23 cellular contexts compared by ENCODE assay signal in the genomic region with DNA sequence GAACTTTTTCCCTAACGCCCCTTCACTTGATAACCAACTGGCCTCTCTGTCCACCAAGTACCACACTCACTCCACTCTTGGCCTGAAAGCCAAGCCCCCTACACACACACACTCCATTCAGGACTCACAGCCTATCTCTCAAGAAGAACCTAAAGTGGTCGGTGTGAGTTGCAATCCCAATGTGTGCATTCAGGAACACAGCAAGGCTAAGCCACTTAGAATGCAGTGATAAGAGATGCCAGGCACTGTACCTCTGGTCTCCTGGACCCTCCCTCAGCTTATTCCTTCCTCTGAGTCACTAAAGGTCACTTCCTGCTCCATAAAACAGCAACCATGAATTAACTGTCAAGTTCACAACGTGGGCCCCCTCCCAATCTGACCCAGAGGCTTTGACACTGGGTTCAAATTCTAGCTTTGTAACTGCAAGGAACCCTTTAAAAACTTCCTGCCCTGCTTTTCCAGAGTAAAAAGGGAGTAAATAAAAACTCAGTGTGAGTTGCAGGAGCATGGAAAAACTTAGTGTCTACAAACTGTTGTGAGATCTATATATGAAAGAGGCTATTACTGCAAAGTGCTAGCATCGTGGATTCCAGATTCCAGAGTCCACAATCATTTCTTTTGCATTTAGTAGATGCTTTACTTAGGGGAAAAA. TPM values are rescaled to one million over a fixed set of nuclear protein-coding genes. Genes with fewer than 3 reads are reported as not detected.
DNase-seq lines count a peak whose midpoint lies in the region; ATAC-seq and TF ChIP-seq lines count a peak whose summit lies in the region.
"Had no signal": no experiment of that assay in that cellular context is flagged by ENCODE, and none has a peak within 500 bp of the region (broad histone marks: within the 10 kb centered on the region; RNA-seq: fewer than 3 reads in every experiment).

No MANE protein-coding gene starts in this region.

- H3K4me1 ChIP-seq in cardiac muscle cell (ENCODE audit: low read depth): peaks cover 5% of the 10 kb centered on the region
- no peaks in the 10 kb centered on the region for H3K4me1 ChIP-seq in PC-3 (ENCODE audit: insufficient read depth, low read length)
- peaks cover 43% of the 10 kb centered on the region for H3K4me1 ChIP-seq in Karpas-422 (ENCODE audit: low read length)
- no peaks in the 10 kb centered on the region for H3K4me1 ChIP-seq in stomach
- H3K4me1 ChIP-seq: A549, foreskin keratinocyte had no signal

- H3K4me3 ChIP-seq in cardiac muscle cell (no peak overlapping the region), PC-3 (ENCODE audit: low read length) (no peak overlapping the region), Karpas-422 (ENCODE audit: low read length) (no peak overlapping the region), stomach (no peak overlapping the region)
- H3K4me3 ChIP-seq: A549 had no signal

- TF ChIP-seq CTCF in cardiac muscle cell (IDR thresholded peaks at IDR 0.05; ENCODE audit: low read depth, low read length): no peak
- TF ChIP-seq CTCF in PC-3 (conservative IDR thresholded peaks at IDR 0.05; ENCODE audit: low read depth, low read length): no peak
- no peak for TF ChIP-seq CTCF in stomach (IDR thresholded peaks at IDR 0.05)

- H3K4me2 ChIP-seq in PC-3 (ENCODE audit: low read length) (no peak overlapping the region), Karpas-422 (ENCODE audit: low read depth, low read length, poor library complexity, severe bottlenecking) (no peak overlapping the region)
- H3K4me2 ChIP-seq: A549 had no signal

- H4K20me1 ChIP-seq in PC-3 (ENCODE audit: low read length) (no peaks in the 10 kb centered on the region), Karpas-422 (ENCODE audit: insufficient read depth, low read depth, low read length) (no peaks in the 10 kb centered on the region)

- CTCF ChIA-PET in PC-3 (lab: Charles Lee): no interaction called here

- no peak for TF ChIP-seq POLR2A in stomach (IDR thresholded peaks at IDR 0.05)

- H3K36me3 ChIP-seq in cardiac muscle cell: no peaks in the 10 kb centered on the region
- H3K36me3 ChIP-seq in PC-3 (ENCODE audit: low read depth, low read length): no peaks in the 10 kb centered on the region
- no peaks in the 10 kb centered on the region for H3K36me3 ChIP-seq in Karpas-422 (ENCODE audit: insufficient read depth, low read length)
- H3K36me3 ChIP-seq in stomach: no peaks in the 10 kb centered on the region

- H3K79me2 ChIP-seq in PC-3 (ENCODE audit: low read length) (no peaks in the 10 kb centered on the region), Karpas-422 (ENCODE audit: low read length) (no peaks in the 10 kb centered on the region)

- H3K27ac ChIP-seq in cardiac muscle cell (peak overlapping the region; percentile 11), PC-3 (ENCODE audit: low read length) (no peak overlapping the region), Karpas-422 (ENCODE audit: low read length) (no peak overlapping the region), stomach (no peak overlapping the region)
- H3K27ac ChIP-seq: A549, foreskin keratinocyte had no signal

- H3F3A ChIP-seq in PC-3 (ENCODE audit: low read length, unreplicated experiment): no peaks in the 10 kb centered on the region

- H3K27me3 ChIP-seq in cardiac muscle cell: no peaks in the 10 kb centered on the region
- H3K27me3 ChIP-seq in PC-3 (ENCODE audit: low read length): no peaks in the 10 kb centered on the region
- H3K27me3 ChIP-seq in Karpas-422 (ENCODE audit: low read length): no peaks in the 10 kb centered on the region
- H3K27me3 ChIP-seq in stomach: peaks cover 0 to 6% (median 0%) of the 10 kb centered on the region in 3 donors

- H3K9ac ChIP-seq in PC-3 (ENCODE audit: low read length) (no peak overlapping the region), Karpas-422 (ENCODE audit: low read length) (no peak overlapping the region)

- POLR2A ChIA-PET in PC-3 (lab: Charles Lee; ENCODE audit: unreplicated experiment): no interaction called here

- no peaks in the 10 kb centered on the region for H3K9me2 ChIP-seq in PC-3 (replicated peaks; ENCODE audit: low read length)
- H3K9me2 ChIP-seq in Karpas-422 (replicated peaks; ENCODE audit: insufficient read depth, low read length): no peaks in the 10 kb centered on the region

- DNase-seq in cardiac muscle cell (ENCODE audit: low read depth in 1 of 2, low spot score in 1 of 2) (peak in 1 of 2 donors; percentile 36), Right ventricle myocardium inferior (ENCODE audit: missing footprints) (no peak), PC-3 (no peak), left kidney (ENCODE audit: low read depth, low spot score) (peak; percentile 53), Karpas-422 (no peak), stomach (no peak), SK-N-DZ (ENCODE audit: low spot score) (no peak)
- no peak for DNase-seq in activated CD8-positive, alpha-beta memory T cell treated with anti-CD3 and anti-CD28 coated beads for 24 hours
- DNase-seq: activated CD4-positive, alpha-beta T cell treated with anti-CD3 and anti-CD28 coated beads for 48 hours; activated CD8-positive, alpha-beta memory T cell treated with anti-CD3 and anti-CD28 coated beads, Interleukin-2, amount 10 ng/mL, durations not matched to agents 7 days and 5 days; Calu3; effector CD4-positive, alpha-beta T cell; foreskin keratinocyte; IMR-90; left ventricle myocardium superior; MM.1S; NCI-H1694; NCI-H2171 treated with DMSO at 0.1 percent for 48 hours; NCI-H526; occipital lobe; stimulated activated CD4-positive, alpha-beta T cell treated with anti-CD3 and anti-CD28 coated beads, Interleukin-4, amount 100 ng/mL, for 24 hours; trophoblast cell had no signal

- BruUV-seq in PC-3 (replicated peaks; lab: Mats Ljungman, UMichigan): no TSS peak

- intact Hi-C loops in Right ventricle myocardium inferior (cut with DNase I) (no loop called here), PC-3 (cut with micrococcal nuclease) (no loop called here), stomach (cut with DNase I; ENCODE audit: low total_unique reads) (no loop called here)

- H3K9me3 ChIP-seq in cardiac muscle cell (ENCODE audit: low read depth) (no peaks in the 10 kb centered on the region), PC-3 (ENCODE audit: low read length) (no peaks in the 10 kb centered on the region), Karpas-422 (ENCODE audit: low read length) (no peaks in the 10 kb centered on the region), stomach (no peaks in the 10 kb centered on the region)
- H3K9me3 ChIP-seq: A549 had no signal

- WGBS in stomach, 5 donors: 35 to 41% (median 39%) methylated on average over 4 of the region's 4 CpGs

- no peak for ATAC-seq in Right ventricle myocardium inferior
- ATAC-seq in PC-3: 0 out of 2 replicates have a peak, but pooled peaks have one; percentile 37
- ATAC-seq: A549; activated CD8-positive, alpha-beta memory T cell treated with anti-CD3 and anti-CD28 coated beads, Interleukin-2, amount 10 ng/mL, durations not matched to agents 7 days and 5 days; foreskin keratinocyte; left ventricle myocardium superior had no signal

- TF ChIP-seq EP300 in stomach (IDR thresholded peaks at IDR 0.05): no peak

- H2AFZ ChIP-seq in PC-3 (ENCODE audit: low read length) (0 out of 2 replicates have a peak overlapping the region, but pooled peaks have one; percentile 7), Karpas-422 (ENCODE audit: low read length) (no peak overlapping the region; the same call in 1 of the 2 replicates)

RNA-seq across cellular contexts. Expression of a gene that starts 17.6 kb away (rescaled TPM):
- total RNA-seq in cardiac muscle cell: 0.46 and 2.7 TPM in 2 replicates
- polyA plus RNA-seq in cardiac muscle cell: 0.54 and 3.2 TPM in 2 replicates
- total RNA-seq in Right ventricle myocardium inferior: 0.92 TPM
- 1.2 and 2.3 TPM in 2 replicates for total RNA-seq in PC-3 (2014; rRNA removed)
- total RNA-seq in Karpas-422 (2014; rRNA removed; shearing (Covaris generic); ENCODE audit: low replicate concordance): 17.1 and 28.3 TPM in 2 replicates
- total RNA-seq in stomach: 1 to 10 TPM in 3 of 5 donors, under 1 TPM in 1, not detected in 1; 0.58 to 7.2 (median 2.4) TPM
- polyA plus RNA-seq in stomach: 1 to 10 TPM; 1.4 to 2.9 (median 1.8) TPM
- polyA plus RNA-seq in SK-N-DZ (2014; cell fraction: cytosol; rRNA removed): 2.2 and 2.9 TPM in 2 replicates
- 3.9 and 10.8 TPM in 2 replicates for polyA plus RNA-seq in SK-N-DZ (2014; cell fraction: nucleus; rRNA removed)

RNA-seq across cellular contexts. Expression of a gene that starts 54.3 kb away (rescaled TPM):
- total RNA-seq in cardiac muscle cell (41.0 and 42.7 TPM in 2 replicates), Right ventricle myocardium inferior (31.2 TPM), PC-3 (2014; rRNA removed) (52.5 and 60.4 TPM in 2 replicates), stomach (10 to 100 TPM; 18.0 to 66.1 (median 37.3) TPM)
- polyA plus RNA-seq in cardiac muscle cell (39.7 and 42.0 TPM in 2 replicates), stomach (10 to 100 TPM; 15.7 to 29.2 (median 17.1) TPM)
- total RNA-seq in Karpas-422 (2014; rRNA removed; shearing (Covaris generic); ENCODE audit: low replicate concordance): 54.9 and 70.8 TPM in 2 replicates
- 84.7 and 85.3 TPM in 2 replicates for polyA plus RNA-seq in SK-N-DZ (2014; cell fraction: cytosol; rRNA removed)
- polyA plus RNA-seq in SK-N-DZ (2014; cell fraction: nucleus; rRNA removed): 54.8 and 60.8 TPM in 2 replicates
